Comparison of ENCODE assay signal across 15 cellular contexts in genomic region chrX:19807414-19807813, GRCh38.
A peak's percentile ranks its signal among the peaks of the same experiment; 100 is the strongest.
DNase-seq lines count a peak whose midpoint lies in the region; ATAC-seq and TF ChIP-seq lines count a peak whose summit lies in the region.
"Had no signal": no experiment of that assay in that cellular context is flagged by ENCODE, and none has a peak within 500 bp of the region (broad histone marks: within the 10 kb centered on the region; RNA-seq: fewer than 3 reads in every experiment).

No MANE protein-coding gene starts in this region.

- peak overlapping the region; percentile 65 for H3K27ac Mint-ChIP-seq in activated CD4-positive, alpha-beta T cell treated with anti-CD3 and anti-CD28 coated beads, Interleukin-2, amount 10 ng/mL, durations not matched to agents 24 days and 14 days
- H3K27ac Mint-ChIP-seq in natural killer cell: peak overlapping the region; percentile 60 to 84
- H3K27ac Mint-ChIP-seq: brain; dendritic cell treated with granulocyte-macrophage colony-stimulating factor and Interleukin-4, amounts not matched to agents 40 ng/mL and 50 ng/mL, for 4 days had no signal

- TF ChIP-seq CTCF in natural killer cell (IDR thresholded peaks at IDR 0.05): no peak

- intact Hi-C loops in activated CD4-positive, alpha-beta T cell treated with anti-CD3 and anti-CD28 coated beads, Interleukin-2, amount 10 ng/mL, durations not matched to agents 24 days and 14 days (cut with micrococcal nuclease): no loop called here
- intact Hi-C loops in natural killer cell (cut with micrococcal nuclease): loop anchor here (5.0 kb wide), 1 partner anchor 40 kb away; no protein-coding TSS in a partner anchor

- no peak overlapping the region for H3K4me3 Mint-ChIP-seq in activated CD4-positive, alpha-beta T cell treated with anti-CD3 and anti-CD28 coated beads, Interleukin-2, amount 10 ng/mL, durations not matched to agents 24 days and 14 days
- H3K4me3 Mint-ChIP-seq in natural killer cell: peak overlapping the region; percentile 15
- H3K4me3 Mint-ChIP-seq: brain; CD14-positive monocyte; dendritic cell treated with granulocyte-macrophage colony-stimulating factor and Interleukin-4, amounts not matched to agents 40 ng/mL and 50 ng/mL, for 4 days had no signal

- peaks cover 17% of the 10 kb centered on the region for H3K36me3 Mint-ChIP-seq in activated CD4-positive, alpha-beta T cell treated with anti-CD3 and anti-CD28 coated beads, Interleukin-2, amount 10 ng/mL, durations not matched to agents 24 days and 14 days (ENCODE audit: low read depth)
- H3K36me3 Mint-ChIP-seq in natural killer cell: no peaks in the 10 kb centered on the region
- H3K36me3 Mint-ChIP-seq: brain had no signal

- no peaks in the 10 kb centered on the region for H3K9me3 Mint-ChIP-seq in activated CD4-positive, alpha-beta T cell treated with anti-CD3 and anti-CD28 coated beads, Interleukin-2, amount 10 ng/mL, durations not matched to agents 24 days and 14 days
- H3K9me3 Mint-ChIP-seq in natural killer cell: no peaks in the 10 kb centered on the region
- H3K9me3 Mint-ChIP-seq: dendritic cell treated with granulocyte-macrophage colony-stimulating factor and Interleukin-4, amounts not matched to agents 40 ng/mL and 50 ng/mL, for 4 days had no signal

- DNase-seq in activated CD4-positive, alpha-beta T cell treated with anti-CD3 and anti-CD28 coated beads, Interleukin-2, amount 10 ng/mL, durations not matched to agents 24 days and 14 days: no peak
- no peak for DNase-seq in activated CD4-positive, alpha-beta T cell treated with anti-CD3 and anti-CD28 coated beads, Interleukin-2, amount 50 U/mL, for 1 hour
- DNase-seq in OCI-M1 (lab: John Stamatoyannopoulos, UW): peak; percentile 1
- DNase-seq in natural killer cell: no peak
- no peak for DNase-seq in NK-92 (lab: John Stamatoyannopoulos, UW; ENCODE audit: unreplicated experiment)
- no peak for DNase-seq in NCI-H748 treated with DMSO at 0.1 percent for 48 hours (lab: John Stamatoyannopoulos, UW)
- DNase-seq: HCEC 1CT, NCI-H187 treated with DMSO at 0.1 percent for 48 hours, NCI-H524 had no signal

- no peaks in the 10 kb centered on the region for H3K27me3 Mint-ChIP-seq in activated CD4-positive, alpha-beta T cell treated with anti-CD3 and anti-CD28 coated beads, Interleukin-2, amount 10 ng/mL, durations not matched to agents 24 days and 14 days
- H3K27me3 Mint-ChIP-seq in natural killer cell (ENCODE audit: low read depth in 2 of 2): peaks cover 0 to 5% of the 10 kb centered on the region in 2 donors
- H3K27me3 Mint-ChIP-seq: brain; dendritic cell treated with granulocyte-macrophage colony-stimulating factor and Interleukin-4, amounts not matched to agents 40 ng/mL and 50 ng/mL, for 4 days had no signal

- H3K4me1 Mint-ChIP-seq in activated CD4-positive, alpha-beta T cell treated with anti-CD3 and anti-CD28 coated beads, Interleukin-2, amount 10 ng/mL, durations not matched to agents 24 days and 14 days: peaks cover 35% of the 10 kb centered on the region
- peaks cover 57 to 61% of the 10 kb centered on the region in 2 donors for H3K4me1 Mint-ChIP-seq in natural killer cell

- ATAC-seq in GM21390 (IDR thresholded peaks at IDR 0.05; ENCODE audit: unreplicated experiment) (peak; percentile 53), natural killer cell (peak in 1 of 3 donors; percentile 32), GM21360 (IDR thresholded peaks at IDR 0.05; ENCODE audit: unreplicated experiment) (no peak)
- ATAC-seq: gastroesophageal sphincter had no signal
